In genomic region chr2:172021955-172022354, GRCh38 we compare ENCODE assay signal across 11 cellular contexts. TPM values are rescaled to one million over a fixed set of nuclear protein-coding genes. Genes with fewer than 3 reads are reported as not detected.
DNase-seq lines count a peak whose midpoint lies in the region; ATAC-seq, FAIRE-seq and TF ChIP-seq lines count a peak whose summit lies in the region.
"Had no signal": no experiment of that assay in that cellular context is flagged by ENCODE, and none has a peak within 500 bp of the region (broad histone marks: within the 10 kb centered on the region; RNA-seq: fewer than 3 reads in every experiment).

No MANE protein-coding gene starts in this region.

- no peak for TF ChIP-seq POLR2A in K562 (conservative IDR thresholded peaks at IDR 0.05)
- TF ChIP-seq POLR2A in ovary (IDR thresholded peaks at IDR 0.05): no peak

- H3K36me3 ChIP-seq in K562 (ENCODE audit: control insufficient read depth, insufficient read depth, low read length) (no peaks in the 10 kb centered on the region), osteoblast (ENCODE audit: insufficient read depth, low read length) (no peaks in the 10 kb centered on the region), ovary (no peaks in the 10 kb centered on the region)

- peaks cover 3 to 24% of the 10 kb centered on the region in 2 experiments; a peak in 3 of 5 replicates for H3K4me1 ChIP-seq in K562 (replicated peaks in 1 of 2; ENCODE audit: control insufficient read depth in 2 of 2, insufficient read depth in 2 of 2, low read length in 2 of 2)
- H3K4me1 ChIP-seq in osteoblast (ENCODE audit: insufficient read depth, low read length): peaks cover 26% of the 10 kb centered on the region
- H3K4me1 ChIP-seq in ovary (ENCODE audit: insufficient read depth): no peaks in the 10 kb centered on the region

- intact Hi-C loops in K562 (cut with micrococcal nuclease) (no loop called here), ovary (cut with DNase I) (no loop called here)

- DNase-seq in DMS79 treated with DMSO at 0.1 percent for 48 hours (lab: John Stamatoyannopoulos, UW) (peak; percentile 42), LHCN-M2 (ENCODE audit: low read depth) (peak; percentile 91), K562 (ENCODE audit: extremely low read depth in 1 of 4, low spot score in 3 of 4) (peak in 1 of 4 experiments; percentile 54), osteoblast (ENCODE audit: insufficient read length, low spot score, missing footprints) (no peak), ovary (no peak), pons (ENCODE audit: low spot score) (no peak), DMS153 (lab: John Stamatoyannopoulos, UW) (no peak)
- DNase-seq: caudate nucleus, GDM1, natural killer cell had no signal

- ATAC-seq in K562 (peak; percentile 69), HG02571 (IDR thresholded peaks at IDR 0.05; ENCODE audit: unreplicated experiment) (no peak)
- ATAC-seq: natural killer cell had no signal

- TF ChIP-seq CTCF in K562 (IDR thresholded peaks at IDR 0.05 in 2 of 3, conservative IDR thresholded peaks at IDR 0.05 in 1 of 3; ENCODE audit: insufficient read depth in 2 of 3, low read depth in 1 of 3, low read length in 3 of 3) (no peak), osteoblast (IDR thresholded peaks at IDR 0.05; ENCODE audit: extremely low read depth, low read depth, low read length) (no peak), ovary (IDR thresholded peaks at IDR 0.05) (no peak)

- BruUV-seq in K562 (replicated peaks; lab: Mats Ljungman, UMichigan): TSS peak; percentile 47

- H3K9ac ChIP-seq in K562 (ENCODE audit: insufficient read depth in 1 of 2, low read depth in 2 of 2, low read length in 2 of 2): peak overlapping the region; percentile 23 to 39; a peak in 2 of 4 replicates

- CTCF ChIA-PET in K562 (lab: Yijun Ruan, JAX; ENCODE audit: low intra/inter-chr PET ratio): no interaction called here

- H3K79me2 ChIP-seq in K562 (ENCODE audit: control insufficient read depth, insufficient read depth, low read length) (no peaks in the 10 kb centered on the region), osteoblast (ENCODE audit: insufficient read depth, low read length) (no peaks in the 10 kb centered on the region)

- H3K27ac ChIP-seq in K562 (ENCODE audit: extremely low read depth, low read depth, low read length) (peak overlapping the region; percentile 53), osteoblast (ENCODE audit: low read depth, low read length) (peak overlapping the region; percentile 32), ovary (no peak overlapping the region)

- H3K4me2 ChIP-seq in K562 (ENCODE audit: insufficient read depth, low read length) (peak overlapping the region; percentile 53), osteoblast (ENCODE audit: insufficient read depth, low read length) (peak overlapping the region; percentile 84)

- H4K20me1 ChIP-seq in K562 (replicated peaks; ENCODE audit: control insufficient read depth, insufficient read depth, low read length): no peaks in the 10 kb centered on the region
- H4K20me1 ChIP-seq in osteoblast (ENCODE audit: insufficient read depth, low read length): no peaks in the 10 kb centered on the region

- TF ChIP-seq RAD21 in K562 (CRISPR knock-in tag; conservative IDR thresholded peaks at IDR 0.05 in 1 of 2, IDR thresholded peaks at IDR 0.05 in 1 of 2): no peak

- POLR2A ChIA-PET in K562 (lab: Yijun Ruan, JAX): interaction anchor here (1.0 to 2.3 kb wide), 4 partner anchors 10 to 21 kb away, joined by 3 to 7 read pairs (median 5); no protein-coding TSS in a partner anchor

- H3K4me3 ChIP-seq in K562: no peak overlapping the region
- H3K4me3 ChIP-seq in osteoblast (ENCODE audit: insufficient read depth, low read length): peak overlapping the region; percentile 59
- no peak overlapping the region for H3K4me3 ChIP-seq in ovary

- H3K27me3 ChIP-seq in K562 (ENCODE audit: control insufficient read depth in 2 of 2, insufficient read depth in 2 of 2, low read length in 2 of 2): no peaks in the 10 kb centered on the region
- no peaks in the 10 kb centered on the region for H3K27me3 ChIP-seq in osteoblast (ENCODE audit: insufficient read depth, low read length)
- no peaks in the 10 kb centered on the region for H3K27me3 ChIP-seq in ovary

- 9% methylated on average over 5 of the region's 5 CpGs for WGBS in K562 (ENCODE audit: insufficient coverage, low coverage, missing lambda C conversion rate)
- WGBS in ovary, 3 donors: 11 to 23% (median 11%) methylated on average over 5 of the region's 5 CpGs

- H2AFZ ChIP-seq in K562 (ENCODE audit: low read depth, low read length) (peak overlapping the region; percentile 68), osteoblast (ENCODE audit: low read length) (peak overlapping the region; percentile 78)

- no peaks in the 10 kb centered on the region for H3K9me3 ChIP-seq in K562 (replicated peaks; ENCODE audit: control insufficient read depth, insufficient read depth, low read depth, low read length)
- no peaks in the 10 kb centered on the region for H3K9me3 ChIP-seq in osteoblast (ENCODE audit: low read depth, low read length)
- no peaks in the 10 kb centered on the region for H3K9me3 ChIP-seq in ovary

- in situ Hi-C loops in K562 (cut with MboI): no loop called here

- no peaks in the 10 kb centered on the region for H3K9me1 ChIP-seq in K562 (ENCODE audit: control insufficient read depth, insufficient read depth, low read length)

- no peak for FAIRE-seq in K562 (lab: Jason Lieb, UNC)

- TF ChIP-seq EP300 in K562 (IDR thresholded peaks at IDR 0.05; ENCODE audit: low read length) (no peak), ovary (IDR thresholded peaks at IDR 0.05) (no peak)

TF ChIP-seq in K562, 482 proteins besides CTCF, POLR2A, EP300 and RAD21 (continues in another document):
- TF ChIP-seq XRCC4 (IDR thresholded peaks at IDR 0.05; ENCODE audit: extremely low read depth, insufficient read depth, insufficient read length): no peak

RNA-seq across cellular contexts. Expression of gene METAP1D, which starts 22.2 kb away (rescaled TPM):
- total RNA-seq in LHCN-M2 (2014; rRNA removed) (6.9 and 8.2 TPM in 2 replicates), K562 (2014; rRNA removed) (10.2 TPM in 2 replicates), K562 (2014; rRNA removed; fragmentation: Illumina TruSeq; extraction: Trizol) (17.0 and 17.2 TPM in 2 replicates), K562 (2015; rRNA removed; fragmentation: Illumina TruSeq; extraction: Trizol) (15.6 and 17.8 TPM in 2 replicates), K562 (2021) (9.9 and 10.8 TPM in 2 replicates), osteoblast (11.2 and 12.7 TPM in 2 replicates), ovary (10 to 100 TPM in 5 of 7 donors, 1 to 10 TPM in 2; 8.5 to 14.3 (median 11.2) TPM)
- 3.1 TPM for polyA plus RNA-seq in LHCN-M2 (2012)
- 22.7 and 40.0 TPM in 2 replicates for total RNA-seq in K562 (2011; cell fraction: chromatin; rRNA removed; ENCODE audit: low replicate concordance)
- 11.0 and 14.9 TPM in 2 replicates for total RNA-seq in K562 (2011; cell fraction: nucleolus; rRNA removed)
- 23.9 and 25.0 TPM in 2 replicates for total RNA-seq in K562 (2011; cell fraction: nucleoplasm; rRNA removed)
- polyA plus RNA-seq in K562 (2011; rRNA removed) (20.0 and 22.5 TPM in 2 replicates), K562 (2014; fragmentation: Illumina TruSeq; extraction: Trizol) (16.7 and 23.4 TPM in 2 replicates), K562 (2014; fragmentation: Nextera tagmentation; extraction: Ambion mirVana) (10 to 100 TPM in 1 of 2 experiments, 1 to 10 TPM in 1; 8.0 to 10.4 TPM), K562 (2014; rRNA removed) (15.7 and 17.8 TPM in 2 replicates), ovary (1 to 10 TPM; 7.0 to 9.8 TPM)
- polyA plus RNA-seq in K562 (2011; cell fraction: cytosol; rRNA removed): 5.7 and 10.8 TPM in 2 replicates
- 34.4 and 43.2 TPM in 2 replicates for polyA plus RNA-seq in K562 (2011; cell fraction: nucleus; rRNA removed)
- polyA plus RNA-seq in K562 (2012): 11.6 and 21.5 TPM in 2 replicates
- polyA minus RNA-seq in K562 (2011; rRNA and poly(A)+ RNA removed): 19.2 and 22.6 TPM in 2 replicates
- 5.2 and 6.3 TPM in 2 replicates for polyA minus RNA-seq in K562 (2011; cell fraction: cytosol; rRNA and poly(A)+ RNA removed)
- 25.7 and 37.0 TPM in 2 replicates for polyA minus RNA-seq in K562 (2011; cell fraction: nucleus; rRNA and poly(A)+ RNA removed)

Comparison
In these comparisons a context has a peak if more than half of its experiments do, and no peak if none do; other contexts are left out.
1. DNase-seq: peak in DMS79 treated with DMSO at 0.1 percent for 48 hours (single experiment) and LHCN-M2 (single experiment); none in osteoblast (single experiment), ovary (0 of 5), pons (single experiment) and DMS153 (single experiment).
2. H3K27ac ChIP-seq: peak in K562 (single experiment) and osteoblast (single experiment); none in ovary (0 of 2).